ENCODE assay signal across 8 cellular contexts in the genomic region with DNA sequence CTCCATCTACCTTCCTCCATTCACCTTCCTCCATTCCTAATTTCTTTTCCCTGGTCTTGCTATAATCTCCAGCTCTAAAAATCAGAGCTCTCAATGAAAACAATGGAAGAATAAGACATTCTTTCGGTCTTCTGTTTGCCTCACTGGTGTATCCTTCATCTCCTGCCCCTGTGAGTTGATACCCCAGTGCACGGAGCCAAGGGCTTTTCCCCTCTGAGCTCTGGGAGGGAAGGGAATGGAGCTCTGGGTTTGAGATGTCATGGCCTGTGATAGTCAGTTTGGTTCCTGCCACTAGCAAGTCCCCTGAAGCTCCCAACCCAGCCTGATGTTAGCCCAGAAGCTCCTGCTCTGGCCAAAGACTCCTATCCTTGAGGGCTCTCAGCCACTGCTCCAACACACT. TPM values are rescaled to one million over a fixed set of nuclear protein-coding genes. Genes with fewer than 3 reads are reported as not detected.
"Had no signal": no experiment of that assay in that cellular context is flagged by ENCODE, and none has a peak within 500 bp of the region (broad histone marks: within the 10 kb centered on the region; RNA-seq: fewer than 3 reads in every experiment).

No MANE protein-coding gene starts in this region.

- H3K4me3 Mint-ChIP-seq: HFFc6 had no signal

- H3K36me3 ChIP-seq: HAP-1 had no signal

- H2AFZ ChIP-seq: GM23248 had no signal

- DNase-seq: GM23248, GOT3, H7, HFFc6, IMR-90 had no signal

- H3K27ac Mint-ChIP-seq: HFFc6 had no signal

- H3K4me3 ChIP-seq: GM23248, HAP-1, K562 had no signal

- H3K27ac ChIP-seq: GM23248 had no signal

- FAIRE-seq: HTR-8/SVneo, K562 had no signal

- H3K4me1 ChIP-seq: HAP-1 had no signal

- H3K9ac ChIP-seq: GM23248 had no signal

- H3K9me3 ChIP-seq: HAP-1 had no signal

RNA-seq across cellular contexts. Expression of a gene that starts 36.6 kb away (rescaled TPM):
- total RNA-seq: GM23248, HFFc6, IMR-90, K562 had no signal
